15 cellular contexts compared by ENCODE assay signal in the genomic region with DNA sequence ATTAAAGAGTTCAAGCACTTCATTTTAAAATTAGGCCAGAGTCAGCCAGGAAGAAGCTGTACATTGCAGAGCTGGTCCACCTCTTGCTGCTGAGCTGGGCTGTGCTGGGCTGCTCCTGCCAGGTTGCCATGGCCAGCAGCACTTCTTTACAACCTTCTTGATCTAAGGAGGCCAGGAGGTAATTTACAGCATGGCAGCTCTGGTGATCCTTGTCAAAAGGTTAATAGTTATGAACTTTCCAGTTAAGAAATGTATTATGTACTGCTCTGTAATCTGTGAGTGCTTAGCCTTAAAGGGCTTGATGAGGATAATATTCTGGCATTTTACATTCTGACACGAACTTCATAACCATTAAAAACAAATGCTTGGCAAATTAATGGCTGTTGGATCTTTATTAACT.
DNase-seq lines count a peak whose midpoint lies in the region; ATAC-seq and TF ChIP-seq lines count a peak whose summit lies in the region.
"Had no signal": no experiment of that assay in that cellular context is flagged by ENCODE, and none has a peak within 500 bp of the region (broad histone marks: within the 10 kb centered on the region; RNA-seq: fewer than 3 reads in every experiment).

No MANE protein-coding gene starts in this region.

- no peaks in the 10 kb centered on the region for H3K4me1 ChIP-seq in foreskin keratinocyte
- H3K4me1 ChIP-seq: BLaER1 treated with 17β-estradiol and CSF1 and Interleukin-3, amounts not matched to agents 10 nM and 100 nM had no signal

- DNase-seq in NCI-H748 (lab: John Stamatoyannopoulos, UW; ENCODE audit: unreplicated experiment): peak; percentile 22
- DNase-seq in NCI-H748 treated with DMSO at 0.1 percent for 48 hours (lab: John Stamatoyannopoulos, UW): no peak
- peak; percentile 69 for DNase-seq in left kidney (ENCODE audit: low read depth, low spot score)
- DNase-seq in renal cortical epithelial cell (ENCODE audit: low read depth): peak; percentile 51
- no peak for DNase-seq in foreskin keratinocyte
- DNase-seq in UCSD-AML1 (lab: John Stamatoyannopoulos, UW; ENCODE audit: unreplicated experiment): no peak
- DNase-seq in NCI-H1105 (lab: John Stamatoyannopoulos, UW): no peak
- DNase-seq: Calu3; CD8-positive, alpha-beta T cell; DND-41; EL; GM23248; HCEC 1CT had no signal

- H3K27me3 ChIP-seq in foreskin keratinocyte: no peaks in the 10 kb centered on the region
- H3K27me3 ChIP-seq: BLaER1 treated with 17β-estradiol and CSF1 and Interleukin-3, amounts not matched to agents 10 nM and 100 nM had no signal

- no peak for ATAC-seq in foreskin keratinocyte
- ATAC-seq: CD8-positive, alpha-beta T cell; GM12878 had no signal

- TF ChIP-seq CTCF in foreskin keratinocyte (conservative IDR thresholded peaks at IDR 0.05): no peak

- no peak overlapping the region for H3K27ac ChIP-seq in foreskin keratinocyte
- H3K27ac ChIP-seq: BLaER1 treated with 17β-estradiol and CSF1 and Interleukin-3, amounts not matched to agents 10 nM and 100 nM; GM23248 had no signal

Comparison
In these comparisons a context has a peak if more than half of its experiments do, and no peak if none do; other contexts are left out.
1. DNase-seq: peak in NCI-H748 (single experiment), left kidney (single experiment) and renal cortical epithelial cell (single experiment); none in NCI-H748 treated with DMSO at 0.1 percent for 48 hours (single experiment), foreskin keratinocyte (0 of 2), UCSD-AML1 (single experiment) and NCI-H1105 (single experiment).